ENCODE assay signal across 23 cellular contexts in the genomic region with DNA sequence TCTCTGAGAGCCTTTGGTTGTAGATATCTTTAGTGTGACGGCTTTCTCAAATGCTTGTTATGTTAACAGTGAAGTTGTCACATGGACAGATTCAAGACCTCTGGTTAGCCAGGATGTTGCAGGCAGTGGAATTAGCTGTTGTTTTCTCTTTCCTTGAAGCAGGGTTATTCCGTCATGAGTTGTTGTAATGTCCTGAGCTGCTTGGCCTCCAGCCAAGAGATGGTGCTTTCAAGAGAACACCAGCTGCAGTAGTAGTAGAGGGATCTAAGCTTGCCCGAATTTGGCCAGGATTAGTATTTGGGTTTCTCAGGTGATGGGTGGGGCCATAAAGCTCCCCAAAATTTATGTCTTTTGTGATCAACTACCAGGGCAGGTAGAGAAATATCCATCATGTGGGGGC. TPM values are rescaled to one million over a fixed set of nuclear protein-coding genes. Genes with fewer than 3 reads are reported as not detected.
DNase-seq lines count a peak whose midpoint lies in the region; ATAC-seq and TF ChIP-seq lines count a peak whose summit lies in the region.
"Had no signal": no experiment of that assay in that cellular context is flagged by ENCODE, and none has a peak within 500 bp of the region (broad histone marks: within the 10 kb centered on the region; RNA-seq: fewer than 3 reads in every experiment).

No MANE protein-coding gene starts in this region.

- H3K4me1 ChIP-seq in mesenchymal stem cell (ENCODE audit: control insufficient read depth, insufficient read depth, low read depth, low read length), result no peaks in the 10 kb centered on the region
- H3K4me1 ChIP-seq: BLaER1, lower lobe of right lung, tibial artery had no signal

- no peak for ATAC-seq in GM18519 (IDR thresholded peaks at IDR 0.05; ENCODE audit: low FRiP score, unreplicated experiment)
- ATAC-seq in activated T-cell treated with anti-CD3 and anti-CD28 coated beads, Interleukin-2, amount 50 U/mL, for 72 hours (replicated peaks in 1 of 2), result no peak
- ATAC-seq: GM23338; lower lobe of right lung; naive thymus-derived CD4-positive, alpha-beta T cell; SK-N-SH treated with all-trans-retinoic acid at 6 μM for 48 hours; stimulated activated effector memory CD8-positive, alpha-beta T cell treated with anti-CD3 and anti-CD28 coated beads, Interleukin-12 subunit alpha, Interleukin-12 subunit beta, amount 100 ng/mL, for 72 hours had no signal

- no peak overlapping the region for H3K14ac ChIP-seq in mesenchymal stem cell (ENCODE audit: low read length in 2 of 2)

- H4K91ac ChIP-seq in mesenchymal stem cell (ENCODE audit: low read length), result no peak overlapping the region

- H4K8ac ChIP-seq in mesenchymal stem cell (ENCODE audit: low read length), result no peak overlapping the region

- H3K9ac ChIP-seq in mesenchymal stem cell (ENCODE audit: low read length), result no peak overlapping the region
- H3K9ac ChIP-seq: BLaER1 had no signal

- H2BK120ac ChIP-seq in mesenchymal stem cell (ENCODE audit: low read depth, low read length), result no peak overlapping the region

- H3K4me3 Mint-ChIP-seq in activated T-cell treated with anti-CD3 and anti-CD28 coated beads, Interleukin-2, amount 50 U/mL, for 72 hours, result no peak overlapping the region
- H3K4me3 Mint-ChIP-seq: dendritic cell treated with granulocyte-macrophage colony-stimulating factor and Interleukin-4, amounts not matched to agents 40 ng/mL and 50 ng/mL, for 4 days; GM23338; immature natural killer cell; naive thymus-derived CD4-positive, alpha-beta T cell; stimulated activated effector memory CD8-positive, alpha-beta T cell treated with anti-CD3 and anti-CD28 coated beads, Interleukin-12 subunit alpha, Interleukin-12 subunit beta, amount 100 ng/mL, for 72 hours had no signal

- H2AFZ ChIP-seq in mesenchymal stem cell (ENCODE audit: low read depth, low read length), result no peak overlapping the region
- H2AFZ ChIP-seq: GM23338 had no signal

- H2BK15ac ChIP-seq in mesenchymal stem cell (ENCODE audit: low read depth, poor library complexity, severe bottlenecking), result no peak overlapping the region

- H3K27me3 ChIP-seq in brain microvascular endothelial cell (replicated peaks), result no peaks in the 10 kb centered on the region
- H3K27me3 ChIP-seq in mesenchymal stem cell (ENCODE audit: control insufficient read depth in 1 of 2, insufficient read depth in 1 of 2, low read length in 2 of 2), result peaks cover 17 to 19% of the 10 kb centered on the region in 2 experiments
- H3K27me3 ChIP-seq: BLaER1, tibial artery had no signal

- peaks cover 10 to 13% of the 10 kb centered on the region in 2 donors for H3K9me3 Mint-ChIP-seq in activated T-cell treated with anti-CD3 and anti-CD28 coated beads, Interleukin-2, amount 50 U/mL, for 72 hours

- no peak overlapping the region for H2BK12ac ChIP-seq in mesenchymal stem cell (ENCODE audit: low read length in 2 of 2)

- DNase-seq in DMS153 (lab: John Stamatoyannopoulos, UW) (peak; percentile 5), DMS153 treated with DMSO at 0.1 percent for 48 hours (lab: John Stamatoyannopoulos, UW; ENCODE audit: unreplicated experiment) (no peak), NCI-H1105 treated with DMSO at 0.1 percent for 48 hours (lab: John Stamatoyannopoulos, UW) (peak; percentile 54), brain microvascular endothelial cell (peak; percentile 53), mesenchymal stem cell (peak; percentile 71), AG08395 (ENCODE audit: low spot score) (no peak)
- DNase-seq in activated T-cell treated with anti-CD3 and anti-CD28 coated beads, Interleukin-2, amount 50 U/mL, for 72 hours, result no peak
- DNase-seq: 8988T; activated CD4-positive, alpha-beta T cell treated with anti-CD3 and anti-CD28 coated beads for 4 hours; activated naive CD4-positive, alpha-beta T cell treated with anti-CD3 and anti-CD28 coated beads, Interleukin-2, amount 50 U/mL, for 16 hours; DMS79; immature natural killer cell; lower lobe of right lung; naive thymus-derived CD4-positive, alpha-beta T cell; NCI-H446 treated with DMSO at 0.1 percent for 48 hours; tibial artery had no signal

- no peak overlapping the region for H3K4me3 ChIP-seq in brain microvascular endothelial cell (ENCODE audit: low read depth, low read length)
- no peak overlapping the region for H3K4me3 ChIP-seq in mesenchymal stem cell (ENCODE audit: insufficient read depth in 1 of 2, low read depth in 1 of 2, low read length in 2 of 2)
- H3K4me3 ChIP-seq: BLaER1, GM23338, lower lobe of right lung, tibial artery had no signal

- H3K27ac Mint-ChIP-seq in activated T-cell treated with anti-CD3 and anti-CD28 coated beads, Interleukin-2, amount 50 U/mL, for 72 hours, result no peak overlapping the region
- H3K27ac Mint-ChIP-seq: dendritic cell treated with granulocyte-macrophage colony-stimulating factor and Interleukin-4, amounts not matched to agents 40 ng/mL and 50 ng/mL, for 4 days; GM23338; immature natural killer cell; stimulated activated effector memory CD8-positive, alpha-beta T cell treated with anti-CD3 and anti-CD28 coated beads, Interleukin-12 subunit alpha, Interleukin-12 subunit beta, amount 100 ng/mL, for 72 hours had no signal

- peaks cover 18% of the 10 kb centered on the region for H3K9me3 ChIP-seq in mesenchymal stem cell (ENCODE audit: control insufficient read depth, low read length)

- in situ Hi-C loops in brain microvascular endothelial cell (cut with HindIII; ENCODE audit: low pct_ligation_motif_present, low sequenced_read_pairs), result no loop called here

- no peaks in the 10 kb centered on the region for H3K79me1 ChIP-seq in mesenchymal stem cell (replicated peaks; ENCODE audit: low read length, poor library complexity, severe bottlenecking)

- no peak overlapping the region for H2BK5ac ChIP-seq in mesenchymal stem cell (ENCODE audit: low read depth, low read length, poor library complexity, severe bottlenecking)

- WGBS in mesenchymal stem cell, result 67% methylated on average over 3 of the region's 3 CpGs

- H3K27me3 Mint-ChIP-seq in activated T-cell treated with anti-CD3 and anti-CD28 coated beads, Interleukin-2, amount 50 U/mL, for 72 hours (ENCODE audit: low read depth), result peaks cover 17% of the 10 kb centered on the region
- H3K27me3 Mint-ChIP-seq: dendritic cell treated with granulocyte-macrophage colony-stimulating factor and Interleukin-4, amounts not matched to agents 40 ng/mL and 50 ng/mL, for 4 days had no signal

- no peak overlapping the region for H3K18ac ChIP-seq in mesenchymal stem cell (ENCODE audit: low read depth in 1 of 2, low read length in 2 of 2)

- TF ChIP-seq CTCF in brain microvascular endothelial cell (IDR thresholded peaks at IDR 0.05; ENCODE audit: low read depth, low read length, missing control alignments), result no peak

- H3K4me1 Mint-ChIP-seq in activated T-cell treated with anti-CD3 and anti-CD28 coated beads, Interleukin-2, amount 50 U/mL, for 72 hours (ENCODE audit: low read depth), result no peaks in the 10 kb centered on the region
- H3K4me1 Mint-ChIP-seq: GM23338; IgD-negative memory B cell; immature natural killer cell; naive thymus-derived CD4-positive, alpha-beta T cell; stimulated activated effector memory CD8-positive, alpha-beta T cell treated with anti-CD3 and anti-CD28 coated beads, Interleukin-12 subunit alpha, Interleukin-12 subunit beta, amount 100 ng/mL, for 72 hours had no signal

- H2AK5ac ChIP-seq in mesenchymal stem cell (ENCODE audit: low read length, severe bottlenecking), result no peak overlapping the region

- H3K4ac ChIP-seq in mesenchymal stem cell (ENCODE audit: low read depth in 1 of 2, low read length in 2 of 2), result no peak overlapping the region

- peaks cover 11% of the 10 kb centered on the region in 2 donors for H3K36me3 Mint-ChIP-seq in activated T-cell treated with anti-CD3 and anti-CD28 coated beads, Interleukin-2, amount 50 U/mL, for 72 hours (ENCODE audit: insufficient read depth in 2 of 2)
- H3K36me3 Mint-ChIP-seq: stimulated activated effector memory CD8-positive, alpha-beta T cell treated with anti-CD3 and anti-CD28 coated beads, Interleukin-12 subunit alpha, Interleukin-12 subunit beta, amount 100 ng/mL, for 72 hours had no signal

- no peak overlapping the region for H3K23ac ChIP-seq in mesenchymal stem cell (ENCODE audit: low read length in 2 of 2)

- H3K27ac ChIP-seq in brain microvascular endothelial cell (no peak overlapping the region), mesenchymal stem cell (ENCODE audit: low read length, poor library complexity, severe bottlenecking) (no peak overlapping the region)
- H3K27ac ChIP-seq: BLaER1, lower lobe of right lung, tibial artery had no signal

- H3K4me2 ChIP-seq in mesenchymal stem cell (ENCODE audit: low read length, poor library complexity, severe bottlenecking), result no peak overlapping the region
- H3K4me2 ChIP-seq: BLaER1, GM23338 had no signal

- H3K36me3 ChIP-seq in brain microvascular endothelial cell (replicated peaks), result no peaks in the 10 kb centered on the region
- no peaks in the 10 kb centered on the region for H3K36me3 ChIP-seq in mesenchymal stem cell (ENCODE audit: control insufficient read depth in 1 of 2, insufficient read depth in 2 of 2, low read depth in 1 of 2, low read length in 2 of 2)
- H3K36me3 ChIP-seq: BLaER1, lower lobe of right lung, tibial artery had no signal

RNA-seq across cellular contexts. Expression of gene KCNE1, which starts 13.4 kb away (rescaled TPM):
- polyA plus RNA-seq in mesenchymal stem cell (2013, experiment 1 of 2), result 0.19 TPM
- 0.23 TPM for polyA plus RNA-seq in mesenchymal stem cell (2013, experiment 2 of 2)
- total RNA-seq in activated T-cell treated with anti-CD3 and anti-CD28 coated beads, Interleukin-2, amount 50 U/mL, for 72 hours, result under 1 TPM; 0.37 to 0.41 TPM
- polyA plus RNA-seq: GM23338; IgD-negative memory B cell; immature natural killer cell; naive thymus-derived CD4-positive, alpha-beta T cell had no signal

Comparison
In these comparisons a context has a peak if more than half of its experiments do, and no peak if none do; other contexts are left out.
1. DNase-seq: peak in DMS153 (single experiment), NCI-H1105 treated with DMSO at 0.1 percent for 48 hours (single experiment), brain microvascular endothelial cell (single experiment) and mesenchymal stem cell (single experiment); none in DMS153 treated with DMSO at 0.1 percent for 48 hours (single experiment), AG08395 (single experiment) and activated T-cell treated with anti-CD3 and anti-CD28 coated beads, Interleukin-2, amount 50 U/mL, for 72 hours (0 of 2).